Comparison of ENCODE assay signal across 8 cellular contexts in genomic region chr9:126985870-126986498, GRCh38.
DNase-seq lines count a peak whose midpoint lies in the region; ATAC-seq and TF ChIP-seq lines count a peak whose summit lies in the region.

No MANE protein-coding gene starts in this region.

- intact Hi-C loops in activated T-helper 2 cell treated with anti-CD3 and anti-CD28 coated beads, Interferon-gamma antibody, Interleukin-2, Interleukin-4, amounts not matched to agents 10 μg/mL and 5 μg/mL and 100 μg/mL, durations not matched to agents 14 hours and 24 hours and 36 hours (cut with micrococcal nuclease), result loop anchor here (1.0 to 10.0 kb wide), 4 partner anchors 19 to 571 kb away; no protein-coding TSS in a partner anchor

- H3K9me3 ChIP-seq in RWPE2 (ENCODE audit: severe bottlenecking), result no peaks in the 10 kb centered on the region

- H3K4me3 Mint-ChIP-seq in activated T-helper 2 cell treated with anti-CD3 and anti-CD28 coated beads, Interferon-gamma antibody, Interleukin-2, Interleukin-4, amounts not matched to agents 10 μg/mL and 5 μg/mL and 100 μg/mL, durations not matched to agents 14 hours and 24 hours and 36 hours (ENCODE audit: low read depth), result peak overlapping the region; percentile 49

- peaks cover 40% of the 10 kb centered on the region for H3K4me1 Mint-ChIP-seq in activated T-helper 2 cell treated with anti-CD3 and anti-CD28 coated beads, Interferon-gamma antibody, Interleukin-2, Interleukin-4, amounts not matched to agents 10 μg/mL and 5 μg/mL and 100 μg/mL, durations not matched to agents 14 hours and 24 hours and 36 hours (ENCODE audit: low read depth)

- H3K27me3 Mint-ChIP-seq in activated T-helper 2 cell treated with anti-CD3 and anti-CD28 coated beads, Interferon-gamma antibody, Interleukin-2, Interleukin-4, amounts not matched to agents 10 μg/mL and 5 μg/mL and 100 μg/mL, durations not matched to agents 14 hours and 24 hours and 36 hours (ENCODE audit: low read depth), result peaks cover 68% of the 10 kb centered on the region

- H3K27ac ChIP-seq in HL-60 (replicated peaks) (no peak overlapping the region), RWPE2 (ENCODE audit: poor library complexity, severe bottlenecking) (peak overlapping the region; percentile 78)

- peak; percentile 73 for ATAC-seq in GM18861 (IDR thresholded peaks at IDR 0.05; ENCODE audit: unreplicated experiment)
- ATAC-seq in RWPE2 (ENCODE audit: low read depth), result peak; percentile 89

- peaks cover 58% of the 10 kb centered on the region for H3K27me3 ChIP-seq in HL-60 (ENCODE audit: insufficient read depth, poor library complexity, severe bottlenecking)
- H3K27me3 ChIP-seq in RWPE2 (ENCODE audit: insufficient read depth, poor library complexity, severe bottlenecking), result no peaks in the 10 kb centered on the region

- H3K4me1 ChIP-seq in RWPE2 (ENCODE audit: insufficient read depth, poor library complexity, severe bottlenecking), result peaks cover 25% of the 10 kb centered on the region

- TF ChIP-seq CTCF in HL-60 (IDR thresholded peaks at IDR 0.05; ENCODE audit: insufficient read depth, low read length) (no peak), RWPE2 (IDR thresholded peaks at IDR 0.05; ENCODE audit: poor library complexity, severe bottlenecking) (peak; percentile 51)

- H3K27ac Mint-ChIP-seq in activated T-helper 2 cell treated with anti-CD3 and anti-CD28 coated beads, Interferon-gamma antibody, Interleukin-2, Interleukin-4, amounts not matched to agents 10 μg/mL and 5 μg/mL and 100 μg/mL, durations not matched to agents 14 hours and 24 hours and 36 hours, result peak overlapping the region; percentile 67

- no peaks in the 10 kb centered on the region for H3K36me3 ChIP-seq in RWPE2 (ENCODE audit: low read depth)

- peaks cover 4% of the 10 kb centered on the region for H3K9me3 Mint-ChIP-seq in activated T-helper 2 cell treated with anti-CD3 and anti-CD28 coated beads, Interferon-gamma antibody, Interleukin-2, Interleukin-4, amounts not matched to agents 10 μg/mL and 5 μg/mL and 100 μg/mL, durations not matched to agents 14 hours and 24 hours and 36 hours

- H3K36me3 Mint-ChIP-seq in activated T-helper 2 cell treated with anti-CD3 and anti-CD28 coated beads, Interferon-gamma antibody, Interleukin-2, Interleukin-4, amounts not matched to agents 10 μg/mL and 5 μg/mL and 100 μg/mL, durations not matched to agents 14 hours and 24 hours and 36 hours (ENCODE audit: low read depth), result peaks cover 9% of the 10 kb centered on the region

- peak; percentile 79 to 96 for DNase-seq in HL-60 (ENCODE audit: low read depth in 1 of 2, low spot score in 1 of 2)
- peak; percentile 85 for DNase-seq in RWPE2 (ENCODE audit: low spot score)
- DNase-seq in activated T-helper 2 cell treated with anti-CD3 and anti-CD28 coated beads, Interferon-gamma antibody, Interleukin-2, Interleukin-4, amounts not matched to agents 10 μg/mL and 5 μg/mL and 100 μg/mL, durations not matched to agents 14 hours and 24 hours and 36 hours (ENCODE audit: low spot score), result peak; percentile 82
- DNase-seq in glomerular visceral epithelial cell (ENCODE audit: extremely low spot score), result peak; percentile 97
- peak; percentile 70 to 71 for DNase-seq in stimulated activated CD4-positive, alpha-beta T cell treated with anti-CD3 and anti-CD28 coated beads, Interleukin-2, amount 100 ng/mL, for 48 hours
- no peak for DNase-seq in NCI-H187 treated with DMSO at 0.1 percent for 48 hours (lab: John Stamatoyannopoulos, UW)
- DNase-seq in putamen (ENCODE audit: low spot score), result no peak

- H3K4me3 ChIP-seq in HL-60 (replicated peaks; ENCODE audit: insufficient read depth, low read length), result no peak overlapping the region
- no peak overlapping the region for H3K4me3 ChIP-seq in RWPE2 (ENCODE audit: severe bottlenecking)

Comparison
In these comparisons a context has a peak if more than half of its experiments do, and no peak if none do; other contexts are left out.
1. DNase-seq: peak in HL-60 (2 of 2), RWPE2 (single experiment), activated T-helper 2 cell treated with anti-CD3 and anti-CD28 coated beads, Interferon-gamma antibody, Interleukin-2, Interleukin-4, amounts not matched to agents 10 μg/mL and 5 μg/mL and 100 μg/mL, durations not matched to agents 14 hours and 24 hours and 36 hours (single experiment), glomerular visceral epithelial cell (single experiment) and stimulated activated CD4-positive, alpha-beta T cell treated with anti-CD3 and anti-CD28 coated beads, Interleukin-2, amount 100 ng/mL, for 48 hours (2 of 2); none in NCI-H187 treated with DMSO at 0.1 percent for 48 hours (single experiment) and putamen (single experiment).